In the genomic region with DNA sequence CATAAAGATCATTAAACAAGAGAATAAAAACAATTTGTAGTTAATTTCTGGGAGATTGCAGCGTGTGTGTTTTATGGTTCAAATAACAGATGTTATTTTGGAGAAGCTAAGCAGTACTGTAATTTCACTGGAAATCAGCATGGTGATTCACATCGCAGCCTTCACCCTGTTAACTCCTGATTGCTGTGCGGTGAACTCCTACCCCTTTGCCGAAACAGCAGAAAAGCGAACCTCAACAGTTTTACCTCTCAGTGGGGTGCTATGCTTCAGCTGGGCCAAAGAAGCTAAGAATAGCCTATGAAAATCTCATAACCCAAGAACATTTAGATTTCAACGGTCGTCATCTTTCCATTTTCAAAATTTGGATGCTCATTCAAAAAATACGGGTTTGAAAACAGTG, we compare ENCODE assay signal across 24 cellular contexts.
"Had no signal": no experiment of that assay in that cellular context is flagged by ENCODE, and none has a peak within 500 bp of the region (broad histone marks: within the 10 kb centered on the region; RNA-seq: fewer than 3 reads in every experiment).

No MANE protein-coding gene starts in this region.

- H3K4me3 Mint-ChIP-seq: activated B cell treated with CpG ODN at 0.5 μM for 24 hours; activated CD4-positive, alpha-beta T cell treated with anti-CD3 and anti-CD28 coated beads, Interleukin-2, amount 10 ng/mL, durations not matched to agents 24 days and 14 days; activated naive CD4-positive, alpha-beta T cell treated with anti-CD3 and anti-CD28 coated beads for 36 hours; activated naive CD8-positive, alpha-beta T cell; activated T-helper 17 cell treated with anti-CD3 and anti-CD28 coated beads, Interleukin-2, amount 50 U/mL, for 72 hours; brain had no signal

- H3K27me3 Mint-ChIP-seq: activated B cell treated with CpG ODN at 0.5 μM for 24 hours; activated CD4-positive, alpha-beta T cell treated with anti-CD3 and anti-CD28 coated beads, Interleukin-2, amount 10 ng/mL, durations not matched to agents 24 days and 14 days; activated T-helper 17 cell treated with anti-CD3 and anti-CD28 coated beads, Interleukin-2, amount 50 U/mL, for 72 hours had no signal

- H3K9me3 Mint-ChIP-seq: activated B cell treated with CpG ODN at 0.5 μM for 24 hours; activated CD4-positive, alpha-beta T cell treated with anti-CD3 and anti-CD28 coated beads, Interleukin-2, amount 10 ng/mL, durations not matched to agents 24 days and 14 days had no signal

- H3K27ac Mint-ChIP-seq: activated B cell treated with CpG ODN at 0.5 μM for 24 hours; activated CD4-positive, alpha-beta T cell treated with anti-CD3 and anti-CD28 coated beads, Interleukin-2, amount 10 ng/mL, durations not matched to agents 24 days and 14 days; activated naive CD4-positive, alpha-beta T cell treated with anti-CD3 and anti-CD28 coated beads for 36 hours; activated naive CD8-positive, alpha-beta T cell; activated T-helper 17 cell treated with anti-CD3 and anti-CD28 coated beads, Interleukin-2, amount 50 U/mL, for 72 hours had no signal

- DNase-seq: activated B cell treated with CpG ODN at 0.5 μM for 24 hours; activated CD4-positive, alpha-beta T cell treated with anti-CD3 and anti-CD28 coated beads for 1 hour; activated CD4-positive, alpha-beta T cell treated with anti-CD3 and anti-CD28 coated beads, Interleukin-2, amount 10 ng/mL, durations not matched to agents 24 days and 14 days; activated CD4-positive, alpha-beta T cell treated with anti-CD3 and anti-CD28 coated beads, Interleukin-2, amount 50 U/mL, for 48 hours; activated CD8-positive, alpha-beta memory T cell treated with anti-CD3 and anti-CD28 coated beads for 24 hours; activated gamma-delta T cell; activated naive CD4-positive, alpha-beta T cell treated with anti-CD3 and anti-CD28 coated beads for 36 hours; activated T-cell treated with anti-CD3 and anti-CD28 coated beads, Interleukin-2, amount 50 U/mL, for 48 hours; amygdala; NCI-H1092; NCI-H1417; NCI-H1930; NCI-H2171; NCI-H345; NCI-H510A; NCI-H526 treated with DMSO at 0.1 percent for 48 hours; Peyer's patch; Right ventricle myocardium superior; SJCRH30; SK-N-SH had no signal

- H3K36me3 ChIP-seq: cardiac muscle cell, Peyer's patch, SJCRH30 had no signal

- H3K27me3 ChIP-seq: cardiac muscle cell, Peyer's patch, SJCRH30 had no signal

- ATAC-seq: activated T-helper 17 cell treated with anti-CD3 and anti-CD28 coated beads, Interleukin-2, amount 50 U/mL, for 72 hours had no signal

- H3K9me3 ChIP-seq: Peyer's patch, SJCRH30, SK-N-SH had no signal

- H3K36me3 Mint-ChIP-seq: activated naive CD8-positive, alpha-beta T cell; brain had no signal

- H3K4me1 Mint-ChIP-seq: activated B cell treated with CpG ODN at 0.5 μM for 24 hours; activated CD4-positive, alpha-beta T cell treated with anti-CD3 and anti-CD28 coated beads, Interleukin-2, amount 10 ng/mL, durations not matched to agents 24 days and 14 days; activated T-helper 17 cell treated with anti-CD3 and anti-CD28 coated beads, Interleukin-2, amount 50 U/mL, for 72 hours had no signal

- H3K4me3 ChIP-seq: cardiac muscle cell, Peyer's patch, SJCRH30 had no signal
